29 cellular contexts compared by ENCODE assay signal in the genomic region with DNA sequence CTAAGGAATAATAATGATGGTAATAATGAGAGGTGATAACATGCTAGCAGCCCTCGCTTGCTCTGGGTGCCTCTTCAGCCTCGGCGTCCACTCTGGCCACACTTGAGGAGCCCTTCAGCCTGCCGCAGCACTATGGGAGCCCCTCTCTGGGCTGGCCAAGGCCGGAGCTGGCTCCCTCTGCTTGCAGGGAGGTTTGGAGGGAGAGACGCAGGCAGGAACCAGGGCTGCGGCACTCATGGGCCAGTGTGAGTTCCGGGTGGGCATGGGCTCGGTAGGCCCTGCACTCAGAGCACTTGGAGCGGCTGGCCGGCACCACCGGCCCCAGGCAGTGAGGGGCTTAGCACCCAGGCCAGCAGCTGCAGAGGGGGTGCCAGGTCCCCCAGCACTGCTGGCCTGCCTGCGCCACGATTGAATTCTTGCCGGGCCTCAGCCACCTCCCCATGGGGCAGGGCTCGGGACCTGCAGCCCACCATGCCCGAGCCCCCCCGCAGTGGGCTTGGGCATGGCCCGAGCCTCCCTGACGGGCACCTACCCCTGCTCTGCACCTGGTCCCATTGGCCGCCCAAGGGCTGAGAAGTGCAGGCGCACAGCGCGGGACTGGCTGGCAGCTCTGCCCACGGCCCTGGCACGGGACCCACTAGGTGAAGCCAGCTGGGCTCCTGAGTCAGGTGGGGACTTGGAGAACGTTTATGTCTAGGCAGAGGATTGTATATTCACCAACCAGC. TPM values are rescaled to one million over a fixed set of nuclear protein-coding genes. Genes with fewer than 3 reads are reported as not detected.
DNase-seq lines count a peak whose midpoint lies in the region; ATAC-seq, FAIRE-seq and TF ChIP-seq lines count a peak whose summit lies in the region.
"Had no signal": no experiment of that assay in that cellular context is flagged by ENCODE, and none has a peak within 500 bp of the region (broad histone marks: within the 10 kb centered on the region; RNA-seq: fewer than 3 reads in every experiment).

No MANE protein-coding gene starts in this region.

- H3K79me2 ChIP-seq in HepG2 (ENCODE audit: insufficient read depth, low read length) = no peaks in the 10 kb centered on the region

- H3K4me1 Mint-ChIP-seq in activated CD4-positive, alpha-beta T cell treated with anti-CD3 and anti-CD28 coated beads, Interleukin-2, amount 10 ng/mL, durations not matched to agents 24 days and 14 days = peaks cover 2% of the 10 kb centered on the region
- H3K4me1 Mint-ChIP-seq: CD14-positive monocyte had no signal

- H4K20me1 ChIP-seq in HepG2 (ENCODE audit: insufficient read depth, low read length) = no peaks in the 10 kb centered on the region
- H4K20me1 ChIP-seq: BLaER1 had no signal

- peak; percentile 19 for DNase-seq in activated CD4-positive, alpha-beta T cell treated with anti-CD3 and anti-CD28 coated beads, Interleukin-2, amount 10 ng/mL, durations not matched to agents 24 days and 14 days
- DNase-seq in activated CD4-positive, alpha-beta T cell treated with anti-CD3 and anti-CD28 coated beads for 48 hours = no peak
- DNase-seq in HepG2 (ENCODE audit: low spot score) = no peak
- DNase-seq in upper lobe of right lung = no peak
- no peak for DNase-seq in aorta
- DNase-seq in AML-193 (lab: John Stamatoyannopoulos, UW) = no peak
- DNase-seq: BE2C; C1 segment of cervical spinal cord; CD4-positive, alpha-beta memory T cell; CD4-positive, CD25-positive, alpha-beta regulatory T cell; CD8-positive, alpha-beta memory T cell; COR-L47; DMS153; DMS53; DMS79; DND-41; EL; GDM1 had no signal

- H3K4me2 ChIP-seq in HepG2 (ENCODE audit: low read depth, low read length) = no peak overlapping the region
- H3K4me2 ChIP-seq: A549, BLaER1 had no signal

- no peak overlapping the region for H3K9ac ChIP-seq in HepG2 (ENCODE audit: insufficient read depth, low read depth, low read length)
- H3K9ac ChIP-seq: BLaER1 had no signal

- 62% methylated on average over 10 of the region's 27 CpGs for WGBS in HepG2 (ENCODE audit: low lambda C conversion rate)
- 92 to 95% methylated on average over 25 to 27 of the region's 27 CpGs for WGBS in aorta, 2 donors

- no peak for TF ChIP-seq POLR2A in HepG2 (IDR thresholded peaks at IDR 0.05; ENCODE audit: insufficient read depth in 1 of 2, low read depth in 2 of 2, low read length in 2 of 2)

- H3K36me3 ChIP-seq in HepG2 (replicated peaks in 1 of 2; ENCODE audit: control insufficient read depth in 1 of 2, insufficient read depth in 2 of 2, low read length in 2 of 2) = no peaks in the 10 kb centered on the region
- H3K36me3 ChIP-seq in upper lobe of right lung = no peaks in the 10 kb centered on the region
- H3K36me3 ChIP-seq in aorta (ENCODE audit: control insufficient read depth in 1 of 2, insufficient read depth in 2 of 2, low read length in 1 of 2) = no peaks in the 10 kb centered on the region
- H3K36me3 ChIP-seq: BE2C, BLaER1 had no signal

- H3K27me3 ChIP-seq in HepG2 (ENCODE audit: control insufficient read depth in 1 of 2, insufficient read depth in 2 of 2, low read length in 2 of 2) (no peaks in the 10 kb centered on the region), upper lobe of right lung (no peaks in the 10 kb centered on the region), aorta (ENCODE audit: control insufficient read depth in 1 of 2, insufficient read depth in 2 of 2, low read length in 1 of 2) (no peaks in the 10 kb centered on the region)
- H3K27me3 ChIP-seq: BE2C, BLaER1 had no signal

- TF ChIP-seq RAD21 in HepG2 (CRISPR knock-in tag; IDR thresholded peaks at IDR 0.05) = no peak

- H3K4me1 ChIP-seq in HepG2 (ENCODE audit: insufficient read depth, low read length) (no peaks in the 10 kb centered on the region), upper lobe of right lung (peaks cover 5% of the 10 kb centered on the region), aorta (ENCODE audit: control insufficient read depth in 1 of 2, insufficient read depth in 2 of 2, low read length in 2 of 2) (peaks cover 0 to 1% of the 10 kb centered on the region in 2 donors)
- H3K4me1 ChIP-seq: A549, BE2C, BLaER1 had no signal

- no peak for TF ChIP-seq EP300 in HepG2 (IDR thresholded peaks at IDR 0.05; ENCODE audit: low read depth in 2 of 2, low read length in 2 of 2)
- no peak for TF ChIP-seq EP300 in HepG2 (CRISPR knock-in tag; IDR thresholded peaks at IDR 0.05; ENCODE audit: borderline replicate concordance)

- POLR2A ChIA-PET in HepG2 (lab: Yijun Ruan, JAX) = no interaction called here

- H3K36me3 Mint-ChIP-seq in activated CD4-positive, alpha-beta T cell treated with anti-CD3 and anti-CD28 coated beads, Interleukin-2, amount 10 ng/mL, durations not matched to agents 24 days and 14 days (ENCODE audit: low read depth) = no peaks in the 10 kb centered on the region
- H3K36me3 Mint-ChIP-seq: CD14-positive monocyte; CD4-positive, CD25-positive, alpha-beta regulatory T cell; CD8-positive, alpha-beta memory T cell had no signal

- peaks cover 8% of the 10 kb centered on the region for H3K9me3 Mint-ChIP-seq in activated CD4-positive, alpha-beta T cell treated with anti-CD3 and anti-CD28 coated beads, Interleukin-2, amount 10 ng/mL, durations not matched to agents 24 days and 14 days

- H3K4me3 ChIP-seq in HepG2 (replicated peaks in 1 of 3; ENCODE audit: insufficient read depth in 1 of 3, low read depth in 2 of 3, low read length in 3 of 3) (no peak overlapping the region), upper lobe of right lung (no peak overlapping the region), aorta (ENCODE audit: low read length in 2 of 2) (no peak overlapping the region)
- H3K4me3 ChIP-seq: A549, BLaER1, GM12878 had no signal

- ATAC-seq in HepG2 (no peak), upper lobe of right lung (peak; percentile 20), aorta (ENCODE audit: low FRiP score) (peak; percentile 66), GM21381 (IDR thresholded peaks at IDR 0.05; ENCODE audit: unreplicated experiment) (no peak)
- ATAC-seq: A549, GM12878 had no signal

- no peak for TF ChIP-seq CTCF in HepG2 (CRISPR knock-in tag; IDR thresholded peaks at IDR 0.05)
- no peak for TF ChIP-seq CTCF in upper lobe of right lung (IDR thresholded peaks at IDR 0.05)

- intact Hi-C loops in activated CD4-positive, alpha-beta T cell treated with anti-CD3 and anti-CD28 coated beads, Interleukin-2, amount 10 ng/mL, durations not matched to agents 24 days and 14 days (cut with micrococcal nuclease) = no loop called here
- intact Hi-C loops in HepG2 (cut with micrococcal nuclease; ENCODE audit: unreplicated experiment) = no loop called here
- intact Hi-C loops in upper lobe of right lung (cut with DNase I) = no loop called here
- intact Hi-C loops in aorta (cut with DNase I) = no loop called here

- CTCF ChIA-PET in HepG2 (lab: Yijun Ruan, JAX; ENCODE audit: low intra/inter-chr PET ratio, low total read pairs) = no interaction called here

- in situ Hi-C loops in HepG2 (cut with HindIII; ENCODE audit: extremely low pct_ligation_motif_present, low pct_unique_long_range_greater_than_20kb) = no loop called here

- H3K27ac Mint-ChIP-seq in activated CD4-positive, alpha-beta T cell treated with anti-CD3 and anti-CD28 coated beads, Interleukin-2, amount 10 ng/mL, durations not matched to agents 24 days and 14 days = no peak overlapping the region
- H3K27ac Mint-ChIP-seq: CD14-positive monocyte; CD4-positive, alpha-beta memory T cell; CD4-positive, CD25-positive, alpha-beta regulatory T cell; CD8-positive, alpha-beta memory T cell had no signal

- H3K9me3 ChIP-seq in HepG2 (ENCODE audit: low read length) (no peaks in the 10 kb centered on the region), upper lobe of right lung (no peaks in the 10 kb centered on the region), aorta (ENCODE audit: control insufficient read depth, low read length) (no peaks in the 10 kb centered on the region)
- H3K9me3 ChIP-seq: A549 had no signal

- H2AFZ ChIP-seq in HepG2 (ENCODE audit: low read length) = no peak overlapping the region

- H3K27ac ChIP-seq in HepG2 (ENCODE audit: extremely low read length, insufficient read depth, low read length) (no peak overlapping the region), upper lobe of right lung (no peak overlapping the region), aorta (ENCODE audit: low read depth in 1 of 2, low read length in 2 of 2) (no peak overlapping the region)
- H3K27ac ChIP-seq: 22Rv1, A549, BLaER1 had no signal

- no peak overlapping the region for H3K4me3 Mint-ChIP-seq in activated CD4-positive, alpha-beta T cell treated with anti-CD3 and anti-CD28 coated beads, Interleukin-2, amount 10 ng/mL, durations not matched to agents 24 days and 14 days
- H3K4me3 Mint-ChIP-seq: CD14-positive monocyte; CD4-positive, alpha-beta memory T cell; CD4-positive, CD25-positive, alpha-beta regulatory T cell; CD8-positive, alpha-beta memory T cell had no signal

- BruUV-seq in HepG2 (replicated peaks; lab: Mats Ljungman, UMichigan) = no TSS peak

- FAIRE-seq in HepG2 (lab: Jason Lieb, UNC) = no peak
- FAIRE-seq: A549, GM12878, GM12892, GM18507 had no signal

- no peaks in the 10 kb centered on the region for H3K27me3 Mint-ChIP-seq in activated CD4-positive, alpha-beta T cell treated with anti-CD3 and anti-CD28 coated beads, Interleukin-2, amount 10 ng/mL, durations not matched to agents 24 days and 14 days
- H3K27me3 Mint-ChIP-seq: CD4-positive, CD25-positive, alpha-beta regulatory T cell had no signal

RNA-seq across cellular contexts. Expression of gene ADH1C, which starts 7.1 kb away (rescaled TPM):
- not detected in 2 replicates for total RNA-seq in activated CD4-positive, alpha-beta T cell treated with anti-CD3 and anti-CD28 coated beads, Interleukin-2, amount 10 ng/mL, durations not matched to agents 24 days and 14 days
- total RNA-seq in HepG2 (2016; rRNA removed; fragmentation: Illumina TruSeq; extraction: Trizol) (not detected in 2 replicates), upper lobe of right lung (6.8 TPM), aorta (10 to 100 TPM in 1 of 2 donors, 1 to 10 TPM in 1; 3.4 to 11.7 TPM)
- total RNA-seq in HepG2 (2016; cell fraction: cytosol; rRNA removed; fragmentation: Illumina TruSeq; extraction: Trizol; ENCODE audit: low read depth) = not detected in 2 replicates
- total RNA-seq in HepG2 (2016; cell fraction: insoluble cytoplasmic fraction; rRNA removed; fragmentation: Illumina TruSeq; extraction: Trizol) = not detected in 2 replicates
- not detected in 2 replicates for total RNA-seq in HepG2 (2016; cell fraction: membrane; rRNA removed; fragmentation: Illumina TruSeq; extraction: Trizol)
- not detected in 2 replicates for total RNA-seq in HepG2 (2016; cell fraction: nucleus; rRNA removed; fragmentation: Illumina TruSeq; extraction: Trizol)
- polyA plus RNA-seq in HepG2 (2011; rRNA removed) (not detected in 2 replicates), aorta (10 to 100 TPM in 1 of 2 donors, 1 to 10 TPM in 1; 2.8 to 21.2 TPM)
- polyA plus RNA-seq in HepG2 (2011; cell fraction: cytosol; rRNA removed) = not detected in 2 replicates
- 0.21 TPM in 1 of 2 replicates, not detected in the other for polyA plus RNA-seq in HepG2 (2011; cell fraction: nucleus; rRNA removed)
- polyA plus RNA-seq in HepG2 (2012) = 0.11 TPM in 2 replicates
- polyA plus RNA-seq in HepG2 (2016; cell fraction: cytosol; fragmentation: Illumina TruSeq; extraction: Trizol; ENCODE audit: low read depth) = not detected in 2 replicates
- not detected in 2 replicates for polyA plus RNA-seq in HepG2 (2016; cell fraction: insoluble cytoplasmic fraction; fragmentation: Illumina TruSeq; extraction: Trizol; ENCODE audit: low read depth)
- not detected in 2 replicates for polyA plus RNA-seq in HepG2 (2016; cell fraction: membrane; fragmentation: Illumina TruSeq; extraction: Trizol; ENCODE audit: low read depth)
- not detected in 2 replicates for polyA plus RNA-seq in HepG2 (2016; cell fraction: nucleus; fragmentation: Illumina TruSeq; extraction: Trizol; ENCODE audit: insufficient read depth, low read depth)
- polyA minus RNA-seq in HepG2 (2011; rRNA and poly(A)+ RNA removed; ENCODE audit: low replicate concordance) = not detected in 2 replicates
- not detected in 2 replicates for polyA minus RNA-seq in HepG2 (2011; cell fraction: cytosol; rRNA and poly(A)+ RNA removed)
- polyA minus RNA-seq in HepG2 (2011; cell fraction: nucleus; rRNA and poly(A)+ RNA removed) = not detected in 2 replicates
- total RNA-seq: A172; CD4-positive, alpha-beta memory T cell; CD4-positive, CD25-positive, alpha-beta regulatory T cell; CD8-positive, alpha-beta memory T cell; Daoy; G401 had no signal
- polyA plus RNA-seq: A549; CD14-positive monocyte; CD4-positive, alpha-beta memory T cell; CD4-positive, CD25-positive, alpha-beta regulatory T cell; CD8-positive, alpha-beta memory T cell had no signal

RNA-seq across cellular contexts. Expression of gene ADH1B, which starts 38.4 kb away (rescaled TPM):
- not detected in 2 replicates for total RNA-seq in activated CD4-positive, alpha-beta T cell treated with anti-CD3 and anti-CD28 coated beads, Interleukin-2, amount 10 ng/mL, durations not matched to agents 24 days and 14 days
- 0.40 and 1.2 TPM in 2 replicates for total RNA-seq in HepG2 (2016; rRNA removed; fragmentation: Illumina TruSeq; extraction: Trizol)
- total RNA-seq in HepG2 (2016; cell fraction: cytosol; rRNA removed; fragmentation: Illumina TruSeq; extraction: Trizol; ENCODE audit: low read depth) = not detected in 2 replicates
- total RNA-seq in HepG2 (2016; cell fraction: insoluble cytoplasmic fraction; rRNA removed; fragmentation: Illumina TruSeq; extraction: Trizol) = 0.69 and 1.5 TPM in 2 replicates
- total RNA-seq in HepG2 (2016; cell fraction: membrane; rRNA removed; fragmentation: Illumina TruSeq; extraction: Trizol) = 0.31 TPM in 1 of 2 replicates, not detected in the other
- 0.31 and 0.37 TPM in 2 replicates for total RNA-seq in HepG2 (2016; cell fraction: nucleus; rRNA removed; fragmentation: Illumina TruSeq; extraction: Trizol)
- 0.05 TPM in 1 of 2 replicates, not detected in the other for polyA plus RNA-seq in HepG2 (2011; rRNA removed)
- polyA plus RNA-seq in HepG2 (2011; cell fraction: cytosol; rRNA removed) = 0.03 TPM in 1 of 2 replicates, not detected in the other
- polyA plus RNA-seq in HepG2 (2011; cell fraction: nucleus; rRNA removed) = not detected in 2 replicates
- not detected in 2 replicates for polyA plus RNA-seq in HepG2 (2012)
- 0.06 and 0.07 TPM in 2 replicates for polyA plus RNA-seq in HepG2 (2016; cell fraction: cytosol; fragmentation: Illumina TruSeq; extraction: Trizol; ENCODE audit: low read depth)
- 0.38 and 0.71 TPM in 2 replicates for polyA plus RNA-seq in HepG2 (2016; cell fraction: insoluble cytoplasmic fraction; fragmentation: Illumina TruSeq; extraction: Trizol; ENCODE audit: low read depth)
- polyA plus RNA-seq in HepG2 (2016; cell fraction: membrane; fragmentation: Illumina TruSeq; extraction: Trizol; ENCODE audit: low read depth) = 0.08 TPM in 1 of 2 replicates, not detected in the other
- polyA plus RNA-seq in HepG2 (2016; cell fraction: nucleus; fragmentation: Illumina TruSeq; extraction: Trizol; ENCODE audit: insufficient read depth, low read depth) = 0.35 and 0.72 TPM in 2 replicates
- not detected in 2 replicates for polyA minus RNA-seq in HepG2 (2011; rRNA and poly(A)+ RNA removed; ENCODE audit: low replicate concordance)
- polyA minus RNA-seq in HepG2 (2011; cell fraction: cytosol; rRNA and poly(A)+ RNA removed) = not detected in 2 replicates
- not detected in 2 replicates for polyA minus RNA-seq in HepG2 (2011; cell fraction: nucleus; rRNA and poly(A)+ RNA removed)
- 744 TPM for total RNA-seq in upper lobe of right lung
- 100 to 1,000 TPM; 502 to 753 TPM for total RNA-seq in aorta
- polyA plus RNA-seq in aorta = 1,000 to 10,000 TPM in 1 of 2 donors, 100 to 1,000 TPM in 1; 517 to 4,880 TPM
- total RNA-seq: A172; CD4-positive, alpha-beta memory T cell; CD4-positive, CD25-positive, alpha-beta regulatory T cell; CD8-positive, alpha-beta memory T cell; Daoy; G401 had no signal
- polyA plus RNA-seq: A549; CD14-positive monocyte; CD4-positive, alpha-beta memory T cell; CD4-positive, CD25-positive, alpha-beta regulatory T cell; CD8-positive, alpha-beta memory T cell; GM12878 had no signal

Comparison
In these comparisons a context has a peak if more than half of its experiments do, and no peak if none do; other contexts are left out.
1. ATAC-seq: peak in upper lobe of right lung (single experiment) and aorta (single experiment); none in HepG2 (single experiment) and GM21381 (single experiment).
2. RNA of gene ADH1B, which starts 38.4 kb away (total RNA-seq): 502 to 753 TPM in aorta and 744 TPM in upper lobe of right lung (single experiment); 0.31 to 1.5 TPM in HepG2 and not detected in activated CD4-positive, alpha-beta T cell treated with anti-CD3 and anti-CD28 coated beads, Interleukin-2, amount 10 ng/mL, durations not matched to agents 24 days and 14 days; every median in the first group is over 100 times any median in the second.